26 cellular contexts compared by ENCODE assay signal in the genomic region with DNA sequence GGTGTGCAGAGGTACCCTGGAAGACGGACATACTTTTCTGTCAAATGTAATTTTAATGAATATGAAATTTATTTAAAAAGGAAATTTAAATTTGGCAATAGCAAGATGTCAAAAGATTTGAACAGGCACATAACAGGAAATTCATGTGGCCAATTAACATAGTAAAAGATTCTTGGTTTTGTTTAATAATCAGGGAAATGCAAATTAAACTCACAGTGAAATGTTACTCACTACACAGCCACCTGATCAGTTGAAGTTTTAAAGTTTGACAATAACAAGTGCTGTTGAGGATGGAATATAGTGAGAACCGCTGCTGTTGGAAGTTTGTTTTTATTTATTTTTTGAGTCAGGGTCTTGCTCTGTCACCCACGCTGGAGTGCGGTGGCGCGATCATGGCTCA.
"Had no signal": no experiment of that assay in that cellular context is flagged by ENCODE, and none has a peak within 500 bp of the region (broad histone marks: within the 10 kb centered on the region; RNA-seq: fewer than 3 reads in every experiment).

No MANE protein-coding gene starts in this region.

- H3K9ac ChIP-seq: parathyroid adenoma had no signal

- H3K27me3 ChIP-seq: adrenal gland, ascending aorta, brain microvascular endothelial cell, stomach, suprapubic skin, transverse colon, uterus had no signal

- H3K4me3 ChIP-seq: adrenal gland, ascending aorta, heart right ventricle, mucosa of descending colon, stomach, suprapubic skin, transverse colon, uterus had no signal

- H3K27ac ChIP-seq: adrenal gland, ascending aorta, brain microvascular endothelial cell, heart right ventricle, parathyroid adenoma, stomach, suprapubic skin, uterus, WERI-Rb-1 had no signal

- H2AFZ ChIP-seq: parathyroid adenoma had no signal

- H3K4me1 ChIP-seq: adrenal gland, ascending aorta, parathyroid adenoma, suprapubic skin, uterus had no signal

- FAIRE-seq: endometrium had no signal

- DNase-seq: activated CD4-positive, alpha-beta T cell treated with anti-CD3 and anti-CD28 coated beads for 1 hour; activated CD8-positive, alpha-beta memory T cell treated with anti-CD3 and anti-CD28 coated beads for 24 hours; activated CD8-positive, alpha-beta memory T cell treated with anti-CD3 and anti-CD28 coated beads, Interleukin-2, amount 50 U/mL, for 4 hours; activated T-cell treated with anti-CD3 and anti-CD28 coated beads, Interleukin-2, amount 50 U/mL, for 24 hours; adrenal gland; brain microvascular endothelial cell; caudate nucleus; effector CD4-positive, alpha-beta T cell; foreskin fibroblast; heart right ventricle; islet precursor cell; left cardiac atrium; mesendoderm; mucosa of descending colon; nucleus accumbens; right cardiac atrium; stimulated activated CD4-positive, alpha-beta T cell treated with anti-CD3 and anti-CD28 coated beads, Interleukin-12 subunit alpha, Interleukin-12 subunit beta, amount 100 ng/mL, for 4 hours; stomach; transverse colon; uterus; WERI-Rb-1 had no signal

- ATAC-seq: activated T-helper 17 cell treated with anti-CD3 and anti-CD28 coated beads, Interleukin-2, amount 50 U/mL, for 72 hours; heart right ventricle; left cardiac atrium; mucosa of descending colon; right cardiac atrium had no signal

- H3K79me2 ChIP-seq: parathyroid adenoma had no signal

- H3K36me3 ChIP-seq: adrenal gland, ascending aorta, brain microvascular endothelial cell, heart right ventricle, stomach, suprapubic skin, transverse colon, uterus, WERI-Rb-1 had no signal

- H3K9me3 ChIP-seq: adrenal gland, ascending aorta, heart right ventricle, mucosa of descending colon, stomach, suprapubic skin, transverse colon, uterus had no signal
